In genomic region chr1:211381481-211382181, GRCh38 we compare ENCODE assay signal across 8 cellular contexts. TPM values are rescaled to one million over a fixed set of nuclear protein-coding genes. Genes with fewer than 3 reads are reported as not detected.
A peak's percentile ranks its signal among the peaks of the same experiment; 100 is the strongest.
DNase-seq lines count a peak whose midpoint lies in the region; ATAC-seq and TF ChIP-seq lines count a peak whose summit lies in the region.

No MANE protein-coding gene starts in this region.

- CTCF ChIA-PET in PC-9 (lab: Charles Lee), result no interaction called here

- H3F3A ChIP-seq in PC-9 (ENCODE audit: insufficient read depth, low read depth), result no peaks in the 10 kb centered on the region; the same call in 1 of the 2 replicates
- no peaks in the 10 kb centered on the region for H3F3A ChIP-seq in smooth muscle cell (ENCODE audit: low read depth)

- H3K79me2 ChIP-seq in PC-9 (ENCODE audit: low read depth), result peaks cover 14% of the 10 kb centered on the region
- no peaks in the 10 kb centered on the region for H3K79me2 ChIP-seq in fibroblast of lung (ENCODE audit: control insufficient read depth, insufficient read depth, low read length)
- no peaks in the 10 kb centered on the region for H3K79me2 ChIP-seq in smooth muscle cell (ENCODE audit: low read depth)

- 92% methylated on average over 5 of the region's 5 CpGs for WGBS in smooth muscle cell (ENCODE audit: low lambda C conversion rate)

- no peak for DNase-seq in activated CD4-positive, CD25-positive, alpha-beta regulatory T cell treated with anti-CD3 and anti-CD28 coated beads, Interleukin-2, amount 50 U/mL, for 72 hours
- no peak for DNase-seq in PC-9
- DNase-seq in fibroblast of lung (ENCODE audit: low read depth in 2 of 2), result no peak
- no peak for DNase-seq in smooth muscle cell (lab: John Stamatoyannopoulos, UW; ENCODE audit: unreplicated experiment)
- no peak for DNase-seq in DMS 273 (lab: John Stamatoyannopoulos, UW; ENCODE audit: unreplicated experiment)
- no peak for DNase-seq in NCI-H1092 treated with DMSO at 0.1 percent for 48 hours (lab: John Stamatoyannopoulos, UW)

- no peak overlapping the region for H3K9ac ChIP-seq in fibroblast of lung (ENCODE audit: insufficient read depth, low read length)
- H3K9ac ChIP-seq in smooth muscle cell (ENCODE audit: low read depth), result peak overlapping the region; percentile 94

- H3K27me3 ChIP-seq in PC-9 (ENCODE audit: insufficient read depth, low read depth), result no peaks in the 10 kb centered on the region
- H3K27me3 ChIP-seq in fibroblast of lung (ENCODE audit: control insufficient read depth, insufficient read depth, low read length), result no peaks in the 10 kb centered on the region
- no peaks in the 10 kb centered on the region for H3K27me3 ChIP-seq in smooth muscle cell (ENCODE audit: low read depth)

- POLR2A ChIA-PET in PC-9 (lab: Charles Lee; ENCODE audit: unreplicated experiment), result no interaction called here

- H3K27ac ChIP-seq in PC-9 (peak overlapping the region; percentile 93; the same call in 1 of the 2 replicates), fibroblast of lung (ENCODE audit: insufficient read depth, low read length) (no peak overlapping the region), smooth muscle cell (ENCODE audit: low read depth) (no peak overlapping the region)

- H3K4me3 ChIP-seq in PC-9 (peak overlapping the region; percentile 68), fibroblast of lung (replicated peaks in 1 of 4; ENCODE audit: control extremely low read depth in 1 of 4, insufficient read depth in 1 of 4, low read depth in 3 of 4, low read length in 4 of 4) (peak overlapping the region; percentile 39 to 85 (median 76)), smooth muscle cell (peak overlapping the region; percentile 70)

- peak; percentile 63 to 67 for ATAC-seq in activated CD4-positive, CD25-positive, alpha-beta regulatory T cell treated with anti-CD3 and anti-CD28 coated beads, Interleukin-2, amount 50 U/mL, for 24 hours
- no peak for ATAC-seq in GM21360 (IDR thresholded peaks at IDR 0.05; ENCODE audit: unreplicated experiment)

- H3K36me3 ChIP-seq in PC-9 (ENCODE audit: low read depth) (no peaks in the 10 kb centered on the region), fibroblast of lung (ENCODE audit: control insufficient read depth, insufficient read depth, low read length) (no peaks in the 10 kb centered on the region), smooth muscle cell (ENCODE audit: low read depth) (peaks cover 5% of the 10 kb centered on the region)

- TF ChIP-seq CTCF in PC-9 (conservative IDR thresholded peaks at IDR 0.05) (no peak), fibroblast of lung (conservative IDR thresholded peaks at IDR 0.05 in 1 of 2, IDR thresholded peaks at IDR 0.05 in 1 of 2; ENCODE audit: low read depth in 1 of 2, low read length in 2 of 2) (no peak), smooth muscle cell (IDR thresholded peaks at IDR 0.05; ENCODE audit: borderline replicate concordance, insufficient read depth, poor library complexity, severe bottlenecking) (no peak)

- BruUV-seq in PC-9 (replicated peaks; lab: Mats Ljungman, UMichigan), result no TSS peak

- H2AFZ ChIP-seq in PC-9 (peak overlapping the region; percentile 85), fibroblast of lung (ENCODE audit: low read length) (peak overlapping the region; percentile 71), smooth muscle cell (ENCODE audit: low read depth) (peak overlapping the region; percentile 84)

- peaks cover 13% of the 10 kb centered on the region for H3K4me1 ChIP-seq in PC-9 (replicated peaks; ENCODE audit: insufficient read depth)
- no peaks in the 10 kb centered on the region for H3K4me1 ChIP-seq in fibroblast of lung (ENCODE audit: control insufficient read depth, extremely low read depth, insufficient read depth, low read length)
- peaks cover 10% of the 10 kb centered on the region for H3K4me1 ChIP-seq in smooth muscle cell (ENCODE audit: low read depth)

- H3K9me2 ChIP-seq in PC-9 (ENCODE audit: insufficient read depth), result no peaks in the 10 kb centered on the region

- intact Hi-C loops in PC-9 (cut with micrococcal nuclease; ENCODE audit: unreplicated experiment), result loop anchor here (2.0 to 5.0 kb wide), 4 partner anchors 55 to 296 kb away; partner anchors contain the start of genes NEK2 and TRAF5

- H3K4me2 ChIP-seq in PC-9 (peak overlapping the region; percentile 81), fibroblast of lung (ENCODE audit: extremely low read depth, insufficient read depth, low read length) (peak overlapping the region; percentile 64), smooth muscle cell (peak overlapping the region; percentile 89)

- H3K9me3 ChIP-seq in PC-9 (ENCODE audit: insufficient read depth, low read depth) (no peaks in the 10 kb centered on the region), fibroblast of lung (ENCODE audit: control insufficient read depth, insufficient read depth, low read depth, low read length) (no peaks in the 10 kb centered on the region), smooth muscle cell (replicated peaks; ENCODE audit: low read depth) (no peaks in the 10 kb centered on the region)

- no peaks in the 10 kb centered on the region for H4K20me1 ChIP-seq in PC-9 (ENCODE audit: insufficient read depth)
- no peaks in the 10 kb centered on the region for H4K20me1 ChIP-seq in fibroblast of lung (ENCODE audit: control insufficient read depth, extremely low read depth, insufficient read depth, low read length)
- no peaks in the 10 kb centered on the region for H4K20me1 ChIP-seq in smooth muscle cell (ENCODE audit: low read depth)

RNA-seq across cellular contexts. Expression of gene TRAF5, which starts 55.0 kb away (rescaled TPM):
- total RNA-seq in PC-9 (2021), result 8.1 and 10.9 TPM in 2 replicates
- 12.1 and 13.5 TPM in 2 replicates for total RNA-seq in fibroblast of lung
- polyA plus RNA-seq in fibroblast of lung, result 8.6 and 20.9 TPM in 2 replicates
- polyA plus RNA-seq in fibroblast of lung (2012), result 4.4 and 11.7 TPM in 2 replicates
- polyA minus RNA-seq in fibroblast of lung (ENCODE audit: low replicate concordance), result 10.4 and 23.1 TPM in 2 replicates
- total RNA-seq in smooth muscle cell, result 15.0 and 18.7 TPM in 2 replicates
- polyA plus RNA-seq in smooth muscle cell, result 6.1 and 10.2 TPM in 2 replicates
